In the genomic region with DNA sequence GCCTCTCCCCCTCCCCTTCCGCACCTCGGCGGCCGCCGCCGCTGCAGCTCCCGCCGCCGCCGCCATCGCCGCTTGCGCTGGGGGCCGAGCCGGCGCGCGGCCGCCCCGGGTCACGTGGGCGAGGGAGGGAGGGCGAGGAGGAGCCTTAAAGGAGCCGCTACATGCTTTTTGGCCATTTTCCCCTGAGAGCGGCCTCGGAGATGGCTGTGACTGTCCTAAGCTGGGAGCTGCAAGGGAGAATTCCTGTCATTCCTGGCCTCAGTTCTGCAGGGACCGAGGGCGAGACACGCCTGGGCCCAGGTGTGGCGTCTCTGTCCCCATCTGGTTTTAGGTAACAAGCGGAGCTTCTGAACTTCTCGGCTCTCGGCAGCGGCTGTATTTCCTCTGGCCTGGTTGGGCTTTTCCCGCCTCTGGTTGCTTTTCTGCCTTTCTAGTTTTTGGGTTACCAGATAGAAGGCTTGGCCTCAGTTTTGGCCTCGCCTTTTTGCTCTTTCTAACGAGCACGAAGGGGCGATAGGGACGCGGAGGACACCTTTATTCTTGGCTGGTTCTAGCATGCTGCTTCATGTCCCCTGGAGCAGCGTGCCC, we compare ENCODE assay signal across 8 cellular contexts. TPM values are rescaled to one million over a fixed set of nuclear protein-coding genes. Genes with fewer than 3 reads are reported as not detected.
A peak's percentile ranks its signal among the peaks of the same experiment; 100 is the strongest.
DNase-seq lines count a peak whose midpoint lies in the region; ATAC-seq, FAIRE-seq and TF ChIP-seq lines count a peak whose summit lies in the region.

Gene EHMT2, minus strand, starts transcription at position 87 of the 588 bp plus-strand sequence. Its CDS starts 21 bp downstream, at position 66.

- H3K27ac Mint-ChIP-seq in activated naive CD4-positive, alpha-beta T cell treated with anti-CD3 and anti-CD28 coated beads, Interleukin-2, amount 10 ng/mL, durations not matched to agents 7 days and 5 days = peak within 1 kb of the TSS; percentile 95

- H3K9me3 Mint-ChIP-seq in activated naive CD4-positive, alpha-beta T cell treated with anti-CD3 and anti-CD28 coated beads, Interleukin-2, amount 10 ng/mL, durations not matched to agents 7 days and 5 days = no peaks in the 10 kb centered on the region

- H3K36me3 ChIP-seq in SK-N-MC (ENCODE audit: insufficient read depth, low read length) = peaks cover 31% of the 10 kb centered on the region

- H3K9ac ChIP-seq in SK-N-MC (ENCODE audit: insufficient read length) = peak within 1 kb of the TSS; percentile 89

- H3K4me3 Mint-ChIP-seq in activated naive CD4-positive, alpha-beta T cell treated with anti-CD3 and anti-CD28 coated beads, Interleukin-2, amount 10 ng/mL, durations not matched to agents 7 days and 5 days = peak within 1 kb of the TSS; percentile 96

- CTCF ChIA-PET in activated naive CD4-positive, alpha-beta T cell treated with anti-CD3 and anti-CD28 coated beads, Interleukin-2, amount 10 ng/mL, durations not matched to agents 7 days and 5 days (lab: Charles Lee) = interaction anchor here (0.6 to 1.6 kb wide), 6 partner anchors 34 to 1121 kb away, joined by 3 to 6 read pairs (median 3); partner anchors contain the start of gene DXO

- H3K36me3 Mint-ChIP-seq in activated naive CD4-positive, alpha-beta T cell treated with anti-CD3 and anti-CD28 coated beads, Interleukin-2, amount 10 ng/mL, durations not matched to agents 7 days and 5 days = peaks cover 27% of the 10 kb centered on the region

- peak within 1 kb of the TSS; percentile 97 for H3K4me3 ChIP-seq in SK-N-MC

- ATAC-seq in GM21825 (IDR thresholded peaks at IDR 0.05; ENCODE audit: unreplicated experiment) = peak; percentile 37

- H3K4me1 Mint-ChIP-seq in activated naive CD4-positive, alpha-beta T cell treated with anti-CD3 and anti-CD28 coated beads, Interleukin-2, amount 10 ng/mL, durations not matched to agents 7 days and 5 days = peaks cover 50% of the 10 kb centered on the region

- no peak for TF ChIP-seq CTCF in D721Med (IDR thresholded peaks at IDR 0.05; ENCODE audit: insufficient read depth, missing control alignments)

- DNase-seq in D721Med (ENCODE audit: insufficient read length, low spot score) (peak; percentile 54), MV-4-11 (lab: John Stamatoyannopoulos, UW) (peak; percentile 61), SK-N-MC (ENCODE audit: low read depth, low spot score) (no peak), germinal center (ENCODE audit: low spot score) (peak; percentile 85), occipital lobe (lab: John Stamatoyannopoulos, UW) (peak; percentile 86), superior temporal gyrus (ENCODE audit: extremely low spot score) (peak; percentile 94)
- DNase-seq in activated naive CD4-positive, alpha-beta T cell treated with anti-CD3 and anti-CD28 coated beads, Interleukin-2, amount 10 ng/mL, durations not matched to agents 7 days and 5 days = peak; percentile 90

- peaks cover 5% of the 10 kb centered on the region for H3K27me3 Mint-ChIP-seq in activated naive CD4-positive, alpha-beta T cell treated with anti-CD3 and anti-CD28 coated beads, Interleukin-2, amount 10 ng/mL, durations not matched to agents 7 days and 5 days

- peak within 1 kb of the TSS; percentile 83 for H3K27ac ChIP-seq in SK-N-MC

- H3K9me3 ChIP-seq in SK-N-MC (ENCODE audit: low read depth, low read length) = no peaks in the 10 kb centered on the region

- FAIRE-seq in D721Med (lab: Jason Lieb, UNC) = no peak

RNA-seq across cellular contexts. Expression of gene EHMT2, which starts in this region (rescaled TPM):
- total RNA-seq in occipital lobe = 83.9 TPM
